8 cellular contexts compared by ENCODE assay signal in genomic region chr14:90381011-90381790, GRCh38. TPM values are rescaled to one million over a fixed set of nuclear protein-coding genes. Genes with fewer than 3 reads are reported as not detected.
A peak's percentile ranks its signal among the peaks of the same experiment; 100 is the strongest.
DNase-seq lines count a peak whose midpoint lies in the region; ATAC-seq, FAIRE-seq and TF ChIP-seq lines count a peak whose summit lies in the region.

No MANE protein-coding gene starts in this region.

- peak overlapping the region; percentile 55 for H3K4me3 Mint-ChIP-seq in osteocyte (ENCODE audit: unreplicated experiment)
- H3K4me3 Mint-ChIP-seq in stimulated activated effector memory CD8-positive, alpha-beta T cell treated with anti-CD3 and anti-CD28 coated beads, Interleukin-12 subunit alpha, Interleukin-12 subunit beta, amount 100 ng/mL, for 72 hours: no peak overlapping the region

- no peak for ATAC-seq in stimulated activated effector memory CD8-positive, alpha-beta T cell treated with anti-CD3 and anti-CD28 coated beads, Interleukin-12 subunit alpha, Interleukin-12 subunit beta, amount 100 ng/mL, for 72 hours

- H3K27me3 Mint-ChIP-seq in osteocyte (ENCODE audit: unreplicated experiment): no peaks in the 10 kb centered on the region

- no peak for DNase-seq in GM12891 (ENCODE audit: insufficient read length, low spot score)
- peak; percentile 85 for DNase-seq in NCI-H69 (lab: John Stamatoyannopoulos, UW)
- DNase-seq in foreskin melanocyte: peak; percentile 40
- no peak for DNase-seq in osteocyte (ENCODE audit: extremely low spot score, unreplicated experiment)
- DNase-seq in D341Med (ENCODE audit: low spot score): no peak
- DNase-seq in activated T-cell treated with anti-CD3 and anti-CD28 coated beads, Interleukin-2, amount 50 U/mL, for 48 hours: no peak
- DNase-seq in OCI-M1 (lab: John Stamatoyannopoulos, UW): no peak
- DNase-seq in stimulated activated effector memory CD8-positive, alpha-beta T cell treated with anti-CD3 and anti-CD28 coated beads, Interleukin-12 subunit alpha, Interleukin-12 subunit beta, amount 100 ng/mL, for 72 hours (ENCODE audit: low spot score in 2 of 2): no peak

- peak; percentile 59 for FAIRE-seq in GM12891 (lab: Jason Lieb, UNC)

- peaks cover 3% of the 10 kb centered on the region for H3K4me1 Mint-ChIP-seq in osteocyte (ENCODE audit: unreplicated experiment)
- no peaks in the 10 kb centered on the region for H3K4me1 Mint-ChIP-seq in stimulated activated effector memory CD8-positive, alpha-beta T cell treated with anti-CD3 and anti-CD28 coated beads, Interleukin-12 subunit alpha, Interleukin-12 subunit beta, amount 100 ng/mL, for 72 hours

- no peak for TF ChIP-seq POLR2A in GM12891 (IDR thresholded peaks at IDR 0.05; ENCODE audit: low read depth, low read length)

- TF ChIP-seq CTCF in osteocyte (IDR thresholded peaks at IDR 0.05): no peak

- H3K36me3 Mint-ChIP-seq in osteocyte (ENCODE audit: unreplicated experiment): no peaks in the 10 kb centered on the region
- H3K36me3 Mint-ChIP-seq in stimulated activated effector memory CD8-positive, alpha-beta T cell treated with anti-CD3 and anti-CD28 coated beads, Interleukin-12 subunit alpha, Interleukin-12 subunit beta, amount 100 ng/mL, for 72 hours: no peaks in the 10 kb centered on the region

- H3K27ac Mint-ChIP-seq in osteocyte (ENCODE audit: unreplicated experiment): no peak overlapping the region
- no peak overlapping the region for H3K27ac Mint-ChIP-seq in stimulated activated effector memory CD8-positive, alpha-beta T cell treated with anti-CD3 and anti-CD28 coated beads, Interleukin-12 subunit alpha, Interleukin-12 subunit beta, amount 100 ng/mL, for 72 hours

- no peaks in the 10 kb centered on the region for H3K9me3 Mint-ChIP-seq in osteocyte (ENCODE audit: unreplicated experiment)
- no peaks in the 10 kb centered on the region for H3K9me3 Mint-ChIP-seq in stimulated activated effector memory CD8-positive, alpha-beta T cell treated with anti-CD3 and anti-CD28 coated beads, Interleukin-12 subunit alpha, Interleukin-12 subunit beta, amount 100 ng/mL, for 72 hours

TF ChIP-seq in GM12891, 5 proteins besides CTCF, POLR2A, EP300 and RAD21:
- TF ChIP-seq PAX5 (IDR thresholded peaks at IDR 0.05; ENCODE audit: insufficient read depth, low read length, severe bottlenecking) (no peak), TAF1 (IDR thresholded peaks at IDR 0.05; ENCODE audit: low read depth, low read length) (no peak), POLR2AphosphoS5 (IDR thresholded peaks at IDR 0.05; ENCODE audit: low read depth, low read length) (no peak), POU2F2 (IDR thresholded peaks at IDR 0.05; ENCODE audit: low read depth, low read length) (no peak), SPI1 (IDR thresholded peaks at IDR 0.05; ENCODE audit: low read depth, low read length) (no peak)

RNA-seq across cellular contexts. Expression of gene CALM1, which starts 15.6 kb away (rescaled TPM):
- polyA plus RNA-seq in GM12891 (2012; ENCODE audit: low read depth, missing spikeins): 145 TPM
- total RNA-seq in osteocyte: 184 and 199 TPM in 2 replicates

RNA-seq across cellular contexts. Expression of gene NRDE2, which starts 49.5 kb away (rescaled TPM):
- 8.8 TPM for polyA plus RNA-seq in GM12891 (2012; ENCODE audit: low read depth, missing spikeins)
- total RNA-seq in osteocyte: 23.2 and 25.2 TPM in 2 replicates

Comparison
In these comparisons a context has a peak if more than half of its experiments do, and no peak if none do; other contexts are left out.
1. DNase-seq: peak in NCI-H69 (single experiment) and foreskin melanocyte (single experiment); none in GM12891 (single experiment), osteocyte (single experiment), D341Med (single experiment), activated T-cell treated with anti-CD3 and anti-CD28 coated beads, Interleukin-2, amount 50 U/mL, for 48 hours (0 of 2), OCI-M1 (single experiment) and stimulated activated effector memory CD8-positive, alpha-beta T cell treated with anti-CD3 and anti-CD28 coated beads, Interleukin-12 subunit alpha, Interleukin-12 subunit beta, amount 100 ng/mL, for 72 hours (0 of 2).